In genomic region chr4:110904435-110905050, GRCh38 we compare ENCODE assay signal across 1 cellular context.
TF ChIP-seq lines count a peak whose summit lies in the region.

No MANE protein-coding gene starts in this region.

TF ChIP-seq in HEK293, 187 proteins besides CTCF, POLR2A, EP300 and RAD21 (continued from another document and continues in another):
- TF ChIP-seq ZNF280D (tag by site-specific recombination; IDR thresholded peaks at IDR 0.05) (no peak), SP7 (tag by site-specific recombination; IDR thresholded peaks at IDR 0.05) (peak; percentile 93), KLF9 (tag by site-specific recombination; IDR thresholded peaks at IDR 0.05; ENCODE audit: low read depth) (0 out of 2 replicates have a peak, but pooled peaks have one; percentile 38), SCRT1 (tag by site-specific recombination; IDR thresholded peaks at IDR 0.05; ENCODE audit: borderline replicate concordance) (peak; percentile 84), MZF1 (tag by site-specific recombination; IDR thresholded peaks at IDR 0.05; ENCODE audit: borderline replicate concordance) (no peak; the same call in 1 of the 2 replicates), ZNF629 (tag by site-specific recombination; IDR thresholded peaks at IDR 0.05) (peak; percentile 85), ZNF354C (tag by site-specific recombination; IDR thresholded peaks at IDR 0.05; ENCODE audit: borderline replicate concordance, low read depth) (no peak), ZNF404 (tag by site-specific recombination; IDR thresholded peaks at IDR 0.05) (no peak), ZNF350 (tag by site-specific recombination; IDR thresholded peaks at IDR 0.05) (peak; percentile 70; the same call in 1 of the 2 replicates), ZNF184 (tag by site-specific recombination; IDR thresholded peaks at IDR 0.05) (peak; percentile 55; the same call in 1 of the 2 replicates), RBAK (tag by site-specific recombination; IDR thresholded peaks at IDR 0.05) (no peak), WT1 (tag by site-specific recombination; IDR thresholded peaks at IDR 0.05) (peak; percentile 93), ZNF394 (tag by site-specific recombination; IDR thresholded peaks at IDR 0.05; ENCODE audit: borderline replicate concordance) (peak; percentile 33; the same call in 1 of the 2 replicates), ZNF837 (tag by site-specific recombination; IDR thresholded peaks at IDR 0.05) (no peak), ELK4 (IDR thresholded peaks at IDR 0.05; ENCODE audit: borderline replicate concordance, low read depth, low read length) (no peak), GLIS2 (tag by site-specific recombination; IDR thresholded peaks at IDR 0.05) (no peak), ZBTB7A (tag by site-specific recombination; IDR thresholded peaks at IDR 0.05; ENCODE audit: low read depth) (peak; percentile 73; the same call in 1 of the 2 replicates), ZNF707 (tag by site-specific recombination; IDR thresholded peaks at IDR 0.05) (no peak), ZFP3 (tag by site-specific recombination; IDR thresholded peaks at IDR 0.05; ENCODE audit: low read depth) (peak; percentile 31; the same call in 1 of the 2 replicates), SETDB1 (IDR thresholded peaks at IDR 0.05; ENCODE audit: insufficient read length, low read length) (no peak), ZNF501 (tag by site-specific recombination; IDR thresholded peaks at IDR 0.05) (no peak), ZNF449 (tag by site-specific recombination; IDR thresholded peaks at IDR 0.05) (peak; percentile 66), ZNF521 (tag by site-specific recombination; IDR thresholded peaks at IDR 0.05) (no peak), MYNN (tag by site-specific recombination; IDR thresholded peaks at IDR 0.05; ENCODE audit: borderline replicate concordance) (no peak), EGR2 (tag by site-specific recombination; IDR thresholded peaks at IDR 0.05; ENCODE audit: low read depth) (no peak), ZNF701 (tag by site-specific recombination; IDR thresholded peaks at IDR 0.05) (no peak), ZNF311 (tag by site-specific recombination; IDR thresholded peaks at IDR 0.05; ENCODE audit: borderline replicate concordance) (no peak), ZXDB (tag by site-specific recombination; IDR thresholded peaks at IDR 0.05) (peak; percentile 95), ZBTB48 (tag by site-specific recombination; IDR thresholded peaks at IDR 0.05) (no peak), ZNF830 (tag by site-specific recombination; IDR thresholded peaks at IDR 0.05; ENCODE audit: low read depth) (no peak), ZNF670 (tag by site-specific recombination; IDR thresholded peaks at IDR 0.05; ENCODE audit: low read depth) (no peak), ZNF580 (tag by site-specific recombination; IDR thresholded peaks at IDR 0.05) (peak; percentile 97), ZNF366 (tag by site-specific recombination; conservative IDR thresholded peaks at IDR 0.05) (peak; percentile 92), ZNF416 (tag by site-specific recombination; IDR thresholded peaks at IDR 0.05) (no peak), OSR2 (tag by site-specific recombination; IDR thresholded peaks at IDR 0.05) (peak; percentile 97), KLF10 (tag by site-specific recombination; IDR thresholded peaks at IDR 0.05) (peak; percentile 86), ZNF214 (tag by site-specific recombination; IDR thresholded peaks at IDR 0.05; ENCODE audit: borderline replicate concordance) (peak; percentile 29; the same call in 1 of the 2 replicates), TRIM28 (IDR thresholded peaks at IDR 0.05; ENCODE audit: borderline replicate concordance, low read length) (peak; percentile 89), ATF2 (tag by site-specific recombination; IDR thresholded peaks at IDR 0.05; ENCODE audit: low read depth) (peak; percentile 75), ZNF274 (IDR thresholded peaks at IDR 0.05; ENCODE audit: low read length) (no peak), ZNF274 (tag by site-specific recombination; IDR thresholded peaks at IDR 0.05; ENCODE audit: borderline replicate concordance) (no peak), ZNF169 (tag by site-specific recombination; IDR thresholded peaks at IDR 0.05) (no peak), REPIN1 (tag by site-specific recombination; IDR thresholded peaks at IDR 0.05; ENCODE audit: low read depth) (no peak), GLI4 (tag by site-specific recombination; IDR thresholded peaks at IDR 0.05) (no peak), TCF7L2 (IDR thresholded peaks at IDR 0.05; ENCODE audit: borderline replicate concordance, low read depth, low read length) (peak; percentile 99), ZNF624 (tag by site-specific recombination; IDR thresholded peaks at IDR 0.05) (no peak), GFI1B (tag by site-specific recombination; IDR thresholded peaks at IDR 0.05) (peak; percentile 100), ZNF10 (tag by site-specific recombination; IDR thresholded peaks at IDR 0.05) (peak; percentile 69), ZBTB17 (tag by site-specific recombination; IDR thresholded peaks at IDR 0.05) (peak; percentile 78), ZNF585B (tag by site-specific recombination; IDR thresholded peaks at IDR 0.05) (no peak), ZNF37A (tag by site-specific recombination; IDR thresholded peaks at IDR 0.05) (no peak), ZNF335 (tag by site-specific recombination; conservative IDR thresholded peaks at IDR 0.05) (no peak), ZNF600 (tag by site-specific recombination; IDR thresholded peaks at IDR 0.05) (no peak), ZNF510 (tag by site-specific recombination; IDR thresholded peaks at IDR 0.05; ENCODE audit: insufficient replicate concordance) (no peak), ZNF155 (tag by site-specific recombination; IDR thresholded peaks at IDR 0.05) (no peak), ZNF19 (tag by site-specific recombination; IDR thresholded peaks at IDR 0.05; ENCODE audit: low read depth) (0 out of 2 replicates have a peak, but pooled peaks have one; percentile 78)
- TF ChIP-seq, protein P1, sequence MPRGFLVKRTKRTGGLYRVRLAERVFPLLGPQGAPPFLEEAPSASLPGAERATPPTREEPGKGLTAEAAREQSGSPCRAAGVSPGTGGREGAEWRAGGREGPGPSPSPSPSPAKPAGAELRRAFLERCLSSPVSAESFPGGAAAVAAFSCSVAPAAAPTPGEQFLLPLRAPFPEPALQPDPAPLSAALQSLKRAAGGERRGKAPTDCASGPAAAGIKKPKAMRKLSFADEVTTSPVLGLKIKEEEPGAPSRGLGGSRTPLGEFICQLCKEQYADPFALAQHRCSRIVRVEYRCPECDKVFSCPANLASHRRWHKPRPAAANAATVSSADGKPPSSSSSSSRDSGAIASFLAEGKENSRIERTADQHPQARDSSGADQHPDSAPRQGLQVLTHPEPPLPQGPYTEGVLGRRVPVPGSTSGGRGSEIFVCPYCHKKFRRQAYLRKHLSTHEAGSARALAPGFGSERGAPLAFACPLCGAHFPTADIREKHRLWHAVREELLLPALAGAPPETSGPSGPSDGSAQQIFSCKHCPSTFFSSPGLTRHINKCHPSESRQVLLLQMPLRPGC (tag by site-specific recombination; IDR thresholded peaks at IDR 0.05), result peak; percentile 96
- TF ChIP-seq, protein P2, sequence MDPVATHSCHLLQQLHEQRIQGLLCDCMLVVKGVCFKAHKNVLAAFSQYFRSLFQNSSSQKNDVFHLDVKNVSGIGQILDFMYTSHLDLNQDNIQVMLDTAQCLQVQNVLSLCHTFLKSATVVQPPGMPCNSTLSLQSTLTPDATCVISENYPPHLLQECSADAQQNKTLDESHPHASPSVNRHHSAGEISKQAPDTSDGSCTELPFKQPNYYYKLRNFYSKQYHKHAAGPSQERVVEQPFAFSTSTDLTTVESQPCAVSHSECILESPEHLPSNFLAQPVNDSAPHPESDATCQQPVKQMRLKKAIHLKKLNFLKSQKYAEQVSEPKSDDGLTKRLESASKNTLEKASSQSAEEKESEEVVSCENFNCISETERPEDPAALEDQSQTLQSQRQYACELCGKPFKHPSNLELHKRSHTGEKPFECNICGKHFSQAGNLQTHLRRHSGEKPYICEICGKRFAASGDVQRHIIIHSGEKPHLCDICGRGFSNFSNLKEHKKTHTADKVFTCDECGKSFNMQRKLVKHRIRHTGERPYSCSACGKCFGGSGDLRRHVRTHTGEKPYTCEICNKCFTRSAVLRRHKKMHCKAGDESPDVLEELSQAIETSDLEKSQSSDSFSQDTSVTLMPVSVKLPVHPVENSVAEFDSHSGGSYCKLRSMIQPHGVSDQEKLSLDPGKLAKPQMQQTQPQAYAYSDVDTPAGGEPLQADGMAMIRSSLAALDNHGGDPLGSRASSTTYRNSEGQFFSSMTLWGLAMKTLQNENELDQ (tag by site-specific recombination; IDR thresholded peaks at IDR 0.05; ENCODE audit: low read depth), result no peak; the same call in 1 of the 2 replicates
- TF ChIP-seq, protein P3, sequence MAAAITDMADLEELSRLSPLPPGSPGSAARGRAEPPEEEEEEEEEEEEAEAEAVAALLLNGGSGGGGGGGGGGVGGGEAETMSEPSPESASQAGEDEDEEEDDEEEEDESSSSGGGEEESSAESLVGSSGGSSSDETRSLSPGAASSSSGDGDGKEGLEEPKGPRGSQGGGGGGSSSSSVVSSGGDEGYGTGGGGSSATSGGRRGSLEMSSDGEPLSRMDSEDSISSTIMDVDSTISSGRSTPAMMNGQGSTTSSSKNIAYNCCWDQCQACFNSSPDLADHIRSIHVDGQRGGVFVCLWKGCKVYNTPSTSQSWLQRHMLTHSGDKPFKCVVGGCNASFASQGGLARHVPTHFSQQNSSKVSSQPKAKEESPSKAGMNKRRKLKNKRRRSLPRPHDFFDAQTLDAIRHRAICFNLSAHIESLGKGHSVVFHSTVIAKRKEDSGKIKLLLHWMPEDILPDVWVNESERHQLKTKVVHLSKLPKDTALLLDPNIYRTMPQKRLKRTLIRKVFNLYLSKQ (tag by site-specific recombination; IDR thresholded peaks at IDR 0.05; ENCODE audit: borderline replicate concordance), result peak; percentile 70; the same call in 1 of the 2 replicates
- TF ChIP-seq, protein P4, sequence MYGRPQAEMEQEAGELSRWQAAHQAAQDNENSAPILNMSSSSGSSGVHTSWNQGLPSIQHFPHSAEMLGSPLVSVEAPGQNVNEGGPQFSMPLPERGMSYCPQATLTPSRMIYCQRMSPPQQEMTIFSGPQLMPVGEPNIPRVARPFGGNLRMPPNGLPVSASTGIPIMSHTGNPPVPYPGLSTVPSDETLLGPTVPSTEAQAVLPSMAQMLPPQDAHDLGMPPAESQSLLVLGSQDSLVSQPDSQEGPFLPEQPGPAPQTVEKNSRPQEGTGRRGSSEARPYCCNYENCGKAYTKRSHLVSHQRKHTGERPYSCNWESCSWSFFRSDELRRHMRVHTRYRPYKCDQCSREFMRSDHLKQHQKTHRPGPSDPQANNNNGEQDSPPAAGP (tag by site-specific recombination; IDR thresholded peaks at IDR 0.05), result no peak
